ENCODE assay signal across 1 cellular context in the genomic region with DNA sequence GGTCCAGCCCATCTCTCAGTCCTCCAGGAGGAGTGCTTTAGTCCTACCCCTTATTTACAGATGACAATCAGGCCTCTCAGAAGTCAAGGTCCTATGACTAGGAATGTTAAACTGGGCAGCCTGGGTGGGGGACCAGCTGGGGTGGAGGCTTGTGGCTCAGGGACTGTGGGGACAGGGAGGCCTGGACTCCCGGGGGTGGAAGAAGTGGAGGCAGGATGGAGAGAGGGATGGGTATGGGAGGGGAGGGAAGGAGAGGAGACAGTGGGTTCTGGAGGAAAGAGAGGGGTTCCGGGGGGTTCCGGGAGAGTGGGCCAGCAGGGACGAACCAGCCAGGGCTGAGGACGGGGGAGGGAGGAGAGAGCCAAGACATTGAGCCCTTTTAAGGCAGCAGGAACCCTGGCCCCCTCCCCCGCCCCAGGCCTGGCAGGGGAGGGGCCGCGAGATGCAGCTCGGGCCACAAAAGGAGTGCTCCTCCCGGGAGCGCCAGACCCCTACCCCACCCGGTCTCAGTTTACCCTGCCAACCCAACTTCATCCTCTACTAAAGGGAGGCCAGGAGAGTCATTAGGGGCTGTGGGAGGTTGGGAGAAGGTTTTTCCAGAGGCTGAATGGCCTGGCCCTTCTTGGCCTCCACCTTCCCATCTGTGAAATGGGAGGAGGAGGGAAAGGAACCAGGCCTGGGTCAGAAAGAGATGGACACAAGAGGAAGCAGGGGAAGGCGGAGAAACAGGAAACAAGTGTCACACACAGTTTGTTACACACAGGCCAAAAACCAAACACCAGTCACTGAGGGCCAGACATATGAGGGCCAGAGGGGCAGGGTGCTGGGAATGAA.
TF ChIP-seq lines count a peak whose summit lies in the region.

No MANE protein-coding gene starts in this region.

TF ChIP-seq in HepG2, 621 proteins besides CTCF, POLR2A, EP300 and RAD21 (continued from another document and continues in another):
- TF ChIP-seq, protein P1, sequence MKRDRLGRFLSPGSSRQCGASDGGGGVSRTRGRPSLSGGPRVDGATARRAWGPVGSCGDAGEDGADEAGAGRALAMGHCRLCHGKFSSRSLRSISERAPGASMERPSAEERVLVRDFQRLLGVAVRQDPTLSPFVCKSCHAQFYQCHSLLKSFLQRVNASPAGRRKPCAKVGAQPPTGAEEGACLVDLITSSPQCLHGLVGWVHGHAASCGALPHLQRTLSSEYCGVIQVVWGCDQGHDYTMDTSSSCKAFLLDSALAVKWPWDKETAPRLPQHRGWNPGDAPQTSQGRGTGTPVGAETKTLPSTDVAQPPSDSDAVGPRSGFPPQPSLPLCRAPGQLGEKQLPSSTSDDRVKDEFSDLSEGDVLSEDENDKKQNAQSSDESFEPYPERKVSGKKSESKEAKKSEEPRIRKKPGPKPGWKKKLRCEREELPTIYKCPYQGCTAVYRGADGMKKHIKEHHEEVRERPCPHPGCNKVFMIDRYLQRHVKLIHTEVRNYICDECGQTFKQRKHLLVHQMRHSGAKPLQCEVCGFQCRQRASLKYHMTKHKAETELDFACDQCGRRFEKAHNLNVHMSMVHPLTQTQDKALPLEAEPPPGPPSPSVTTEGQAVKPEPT (CRISPR knock-in tag; IDR thresholded peaks at IDR 0.05; ENCODE audit: low read depth) = no peak
- TF ChIP-seq PRPF4 (IDR thresholded peaks at IDR 0.05; ENCODE audit: low read depth, low read length, poor library complexity, severe bottlenecking) = no peak
- no peak for TF ChIP-seq KDM3A (CRISPR knock-in tag; IDR thresholded peaks at IDR 0.05; ENCODE audit: low read depth)
- TF ChIP-seq KLF13 (CRISPR knock-in tag; IDR thresholded peaks at IDR 0.05) = no peak
- no peak for TF ChIP-seq ZNF10 (CRISPR knock-in tag; IDR thresholded peaks at IDR 0.05; ENCODE audit: borderline replicate concordance, low read depth)
- TF ChIP-seq FOXA3 (CRISPR knock-in tag; IDR thresholded peaks at IDR 0.05) = peak; percentile 69
- TF ChIP-seq, protein P2, sequence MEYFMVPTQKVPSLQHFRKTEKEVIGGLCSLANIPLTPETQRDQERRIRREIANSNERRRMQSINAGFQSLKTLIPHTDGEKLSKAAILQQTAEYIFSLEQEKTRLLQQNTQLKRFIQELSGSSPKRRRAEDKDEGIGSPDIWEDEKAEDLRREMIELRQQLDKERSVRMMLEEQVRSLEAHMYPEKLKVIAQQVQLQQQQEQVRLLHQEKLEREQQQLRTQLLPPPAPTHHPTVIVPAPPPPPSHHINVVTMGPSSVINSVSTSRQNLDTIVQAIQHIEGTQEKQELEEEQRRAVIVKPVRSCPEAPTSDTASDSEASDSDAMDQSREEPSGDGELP (IDR thresholded peaks at IDR 0.05; ENCODE audit: borderline replicate concordance, low read depth) = peak; percentile 49; the same call in 1 of the 2 replicates
- no peak for TF ChIP-seq ZBTB7B (CRISPR knock-in tag; IDR thresholded peaks at IDR 0.05)
- TF ChIP-seq POLR2AphosphoS2 (IDR thresholded peaks at IDR 0.05; ENCODE audit: low read depth, low read length) = no peak
- no peak for TF ChIP-seq JARID2 (CRISPR knock-in tag; IDR thresholded peaks at IDR 0.05; ENCODE audit: insufficient replicate concordance)
- TF ChIP-seq ZNF180 (CRISPR knock-in tag; IDR thresholded peaks at IDR 0.05; ENCODE audit: borderline replicate concordance, low read depth) = no peak
- TF ChIP-seq, protein P3, sequence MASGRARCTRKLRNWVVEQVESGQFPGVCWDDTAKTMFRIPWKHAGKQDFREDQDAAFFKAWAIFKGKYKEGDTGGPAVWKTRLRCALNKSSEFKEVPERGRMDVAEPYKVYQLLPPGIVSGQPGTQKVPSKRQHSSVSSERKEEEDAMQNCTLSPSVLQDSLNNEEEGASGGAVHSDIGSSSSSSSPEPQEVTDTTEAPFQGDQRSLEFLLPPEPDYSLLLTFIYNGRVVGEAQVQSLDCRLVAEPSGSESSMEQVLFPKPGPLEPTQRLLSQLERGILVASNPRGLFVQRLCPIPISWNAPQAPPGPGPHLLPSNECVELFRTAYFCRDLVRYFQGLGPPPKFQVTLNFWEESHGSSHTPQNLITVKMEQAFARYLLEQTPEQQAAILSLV (CRISPR knock-in tag; IDR thresholded peaks at IDR 0.05; ENCODE audit: borderline replicate concordance) = no peak
- TF ChIP-seq FOXJ3 (CRISPR knock-in tag; IDR thresholded peaks at IDR 0.05; ENCODE audit: borderline replicate concordance) = no peak
- TF ChIP-seq ZNF207 (IDR thresholded peaks at IDR 0.05; ENCODE audit: borderline replicate concordance) = no peak
- TF ChIP-seq HNF4G (IDR thresholded peaks at IDR 0.05; ENCODE audit: borderline replicate concordance, low read depth, low read length) = no peak
- TF ChIP-seq HNF4G (CRISPR knock-in tag; IDR thresholded peaks at IDR 0.05; ENCODE audit: borderline replicate concordance, low read depth) = no peak
- TF ChIP-seq ETV6 (CRISPR knock-in tag; conservative IDR thresholded peaks at IDR 0.05) = no peak
- TF ChIP-seq TP53 (CRISPR knock-in tag; conservative IDR thresholded peaks at IDR 0.05) = no peak
- no peak for TF ChIP-seq TAF1 (CRISPR knock-in tag; IDR thresholded peaks at IDR 0.05)
- no peak for TF ChIP-seq EHMT2 (IDR thresholded peaks at IDR 0.05; ENCODE audit: borderline replicate concordance, low read depth, low read length)
- TF ChIP-seq, protein P4, sequence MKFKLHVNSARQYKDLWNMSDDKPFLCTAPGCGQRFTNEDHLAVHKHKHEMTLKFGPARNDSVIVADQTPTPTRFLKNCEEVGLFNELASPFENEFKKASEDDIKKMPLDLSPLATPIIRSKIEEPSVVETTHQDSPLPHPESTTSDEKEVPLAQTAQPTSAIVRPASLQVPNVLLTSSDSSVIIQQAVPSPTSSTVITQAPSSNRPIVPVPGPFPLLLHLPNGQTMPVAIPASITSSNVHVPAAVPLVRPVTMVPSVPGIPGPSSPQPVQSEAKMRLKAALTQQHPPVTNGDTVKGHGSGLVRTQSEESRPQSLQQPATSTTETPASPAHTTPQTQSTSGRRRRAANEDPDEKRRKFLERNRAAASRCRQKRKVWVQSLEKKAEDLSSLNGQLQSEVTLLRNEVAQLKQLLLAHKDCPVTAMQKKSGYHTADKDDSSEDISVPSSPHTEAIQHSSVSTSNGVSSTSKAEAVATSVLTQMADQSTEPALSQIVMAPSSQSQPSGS (CRISPR knock-in tag; IDR thresholded peaks at IDR 0.05) = no peak
- TF ChIP-seq, protein P5, sequence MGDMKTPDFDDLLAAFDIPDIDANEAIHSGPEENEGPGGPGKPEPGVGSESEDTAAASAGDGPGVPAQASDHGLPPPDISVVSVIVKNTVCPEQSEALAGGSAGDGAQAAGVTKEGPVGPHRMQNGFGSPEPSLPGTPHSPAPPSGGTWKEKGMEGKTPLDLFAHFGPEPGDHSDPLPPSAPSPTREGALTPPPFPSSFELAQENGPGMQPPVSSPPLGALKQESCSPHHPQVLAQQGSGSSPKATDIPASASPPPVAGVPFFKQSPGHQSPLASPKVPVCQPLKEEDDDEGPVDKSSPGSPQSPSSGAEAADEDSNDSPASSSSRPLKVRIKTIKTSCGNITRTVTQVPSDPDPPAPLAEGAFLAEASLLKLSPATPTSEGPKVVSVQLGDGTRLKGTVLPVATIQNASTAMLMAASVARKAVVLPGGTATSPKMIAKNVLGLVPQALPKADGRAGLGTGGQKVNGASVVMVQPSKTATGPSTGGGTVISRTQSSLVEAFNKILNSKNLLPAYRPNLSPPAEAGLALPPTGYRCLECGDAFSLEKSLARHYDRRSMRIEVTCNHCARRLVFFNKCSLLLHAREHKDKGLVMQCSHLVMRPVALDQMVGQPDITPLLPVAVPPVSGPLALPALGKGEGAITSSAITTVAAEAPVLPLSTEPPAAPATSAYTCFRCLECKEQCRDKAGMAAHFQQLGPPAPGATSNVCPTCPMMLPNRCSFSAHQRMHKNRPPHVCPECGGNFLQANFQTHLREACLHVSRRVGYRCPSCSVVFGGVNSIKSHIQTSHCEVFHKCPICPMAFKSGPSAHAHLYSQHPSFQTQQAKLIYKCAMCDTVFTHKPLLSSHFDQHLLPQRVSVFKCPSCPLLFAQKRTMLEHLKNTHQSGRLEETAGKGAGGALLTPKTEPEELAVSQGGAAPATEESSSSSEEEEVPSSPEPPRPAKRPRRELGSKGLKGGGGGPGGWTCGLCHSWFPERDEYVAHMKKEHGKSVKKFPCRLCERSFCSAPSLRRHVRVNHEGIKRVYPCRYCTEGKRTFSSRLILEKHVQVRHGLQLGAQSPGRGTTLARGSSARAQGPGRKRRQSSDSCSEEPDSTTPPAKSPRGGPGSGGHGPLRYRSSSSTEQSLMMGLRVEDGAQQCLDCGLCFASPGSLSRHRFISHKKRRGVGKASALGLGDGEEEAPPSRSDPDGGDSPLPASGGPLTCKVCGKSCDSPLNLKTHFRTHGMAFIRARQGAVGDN (CRISPR knock-in tag; IDR thresholded peaks at IDR 0.05) = no peak
- TF ChIP-seq MBD4 (IDR thresholded peaks at IDR 0.05; ENCODE audit: borderline replicate concordance, low read length) = no peak
- TF ChIP-seq PHF21A (CRISPR knock-in tag; IDR thresholded peaks at IDR 0.05) = no peak
- no peak for TF ChIP-seq NBN (conservative IDR thresholded peaks at IDR 0.05)
- TF ChIP-seq ZNF816 (CRISPR knock-in tag; IDR thresholded peaks at IDR 0.05; ENCODE audit: borderline replicate concordance) = no peak
- TF ChIP-seq CHD4 (IDR thresholded peaks at IDR 0.05; ENCODE audit: borderline replicate concordance, low read length) = peak; percentile 1; the same call in 1 of the 2 replicates
- TF ChIP-seq, protein P6, sequence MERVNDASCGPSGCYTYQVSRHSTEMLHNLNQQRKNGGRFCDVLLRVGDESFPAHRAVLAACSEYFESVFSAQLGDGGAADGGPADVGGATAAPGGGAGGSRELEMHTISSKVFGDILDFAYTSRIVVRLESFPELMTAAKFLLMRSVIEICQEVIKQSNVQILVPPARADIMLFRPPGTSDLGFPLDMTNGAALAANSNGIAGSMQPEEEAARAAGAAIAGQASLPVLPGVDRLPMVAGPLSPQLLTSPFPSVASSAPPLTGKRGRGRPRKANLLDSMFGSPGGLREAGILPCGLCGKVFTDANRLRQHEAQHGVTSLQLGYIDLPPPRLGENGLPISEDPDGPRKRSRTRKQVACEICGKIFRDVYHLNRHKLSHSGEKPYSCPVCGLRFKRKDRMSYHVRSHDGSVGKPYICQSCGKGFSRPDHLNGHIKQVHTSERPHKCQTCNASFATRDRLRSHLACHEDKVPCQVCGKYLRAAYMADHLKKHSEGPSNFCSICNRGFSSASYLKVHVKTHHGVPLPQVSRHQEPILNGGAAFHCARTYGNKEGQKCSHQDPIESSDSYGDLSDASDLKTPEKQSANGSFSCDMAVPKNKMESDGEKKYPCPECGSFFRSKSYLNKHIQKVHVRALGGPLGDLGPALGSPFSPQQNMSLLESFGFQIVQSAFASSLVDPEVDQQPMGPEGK (CRISPR knock-in tag; IDR thresholded peaks at IDR 0.05) = peak; percentile 41; the same call in 1 of the 2 replicates
- TF ChIP-seq PPARG (CRISPR knock-in tag; conservative IDR thresholded peaks at IDR 0.05) = no peak
- peak; percentile 15 for TF ChIP-seq TEAD3 (CRISPR knock-in tag; optimal IDR thresholded peaks at IDR 0.05; ENCODE audit: borderline replicate concordance)
- no peak for TF ChIP-seq NCOA1 (CRISPR knock-in tag; IDR thresholded peaks at IDR 0.05)
- TF ChIP-seq RCOR2 (CRISPR knock-in tag; IDR thresholded peaks at IDR 0.05) = 0 out of 2 replicates have a peak, but pooled peaks have one; percentile 48
- TF ChIP-seq KAT2B (IDR thresholded peaks at IDR 0.05; ENCODE audit: borderline replicate concordance, low read depth, low read length) = no peak
- TF ChIP-seq, protein P7, sequence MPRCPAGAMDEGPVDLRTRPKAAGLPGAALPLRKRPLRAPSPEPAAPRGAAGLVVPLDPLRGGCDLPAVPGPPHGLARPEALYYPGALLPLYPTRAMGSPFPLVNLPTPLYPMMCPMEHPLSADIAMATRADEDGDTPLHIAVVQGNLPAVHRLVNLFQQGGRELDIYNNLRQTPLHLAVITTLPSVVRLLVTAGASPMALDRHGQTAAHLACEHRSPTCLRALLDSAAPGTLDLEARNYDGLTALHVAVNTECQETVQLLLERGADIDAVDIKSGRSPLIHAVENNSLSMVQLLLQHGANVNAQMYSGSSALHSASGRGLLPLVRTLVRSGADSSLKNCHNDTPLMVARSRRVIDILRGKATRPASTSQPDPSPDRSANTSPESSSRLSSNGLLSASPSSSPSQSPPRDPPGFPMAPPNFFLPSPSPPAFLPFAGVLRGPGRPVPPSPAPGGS (CRISPR knock-in tag; IDR thresholded peaks at IDR 0.05) = no peak
- TF ChIP-seq, protein P8, sequence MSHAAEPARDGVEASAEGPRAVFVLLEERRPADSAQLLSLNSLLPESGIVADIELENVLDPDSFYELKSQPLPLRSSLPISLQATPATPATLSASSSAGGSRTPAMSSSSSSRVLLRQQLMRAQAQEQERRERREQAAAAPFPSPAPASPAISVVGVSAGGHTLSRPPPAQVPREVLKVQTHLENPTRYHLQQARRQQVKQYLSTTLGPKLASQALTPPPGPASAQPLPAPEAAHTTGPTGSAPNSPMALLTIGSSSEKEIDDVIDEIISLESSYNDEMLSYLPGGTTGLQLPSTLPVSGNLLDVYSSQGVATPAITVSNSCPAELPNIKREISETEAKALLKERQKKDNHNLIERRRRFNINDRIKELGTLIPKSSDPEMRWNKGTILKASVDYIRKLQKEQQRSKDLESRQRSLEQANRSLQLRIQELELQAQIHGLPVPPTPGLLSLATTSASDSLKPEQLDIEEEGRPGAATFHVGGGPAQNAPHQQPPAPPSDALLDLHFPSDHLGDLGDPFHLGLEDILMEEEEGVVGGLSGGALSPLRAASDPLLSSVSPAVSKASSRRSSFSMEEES (CRISPR knock-in tag; IDR thresholded peaks at IDR 0.05) = no peak
- TF ChIP-seq, protein P9, sequence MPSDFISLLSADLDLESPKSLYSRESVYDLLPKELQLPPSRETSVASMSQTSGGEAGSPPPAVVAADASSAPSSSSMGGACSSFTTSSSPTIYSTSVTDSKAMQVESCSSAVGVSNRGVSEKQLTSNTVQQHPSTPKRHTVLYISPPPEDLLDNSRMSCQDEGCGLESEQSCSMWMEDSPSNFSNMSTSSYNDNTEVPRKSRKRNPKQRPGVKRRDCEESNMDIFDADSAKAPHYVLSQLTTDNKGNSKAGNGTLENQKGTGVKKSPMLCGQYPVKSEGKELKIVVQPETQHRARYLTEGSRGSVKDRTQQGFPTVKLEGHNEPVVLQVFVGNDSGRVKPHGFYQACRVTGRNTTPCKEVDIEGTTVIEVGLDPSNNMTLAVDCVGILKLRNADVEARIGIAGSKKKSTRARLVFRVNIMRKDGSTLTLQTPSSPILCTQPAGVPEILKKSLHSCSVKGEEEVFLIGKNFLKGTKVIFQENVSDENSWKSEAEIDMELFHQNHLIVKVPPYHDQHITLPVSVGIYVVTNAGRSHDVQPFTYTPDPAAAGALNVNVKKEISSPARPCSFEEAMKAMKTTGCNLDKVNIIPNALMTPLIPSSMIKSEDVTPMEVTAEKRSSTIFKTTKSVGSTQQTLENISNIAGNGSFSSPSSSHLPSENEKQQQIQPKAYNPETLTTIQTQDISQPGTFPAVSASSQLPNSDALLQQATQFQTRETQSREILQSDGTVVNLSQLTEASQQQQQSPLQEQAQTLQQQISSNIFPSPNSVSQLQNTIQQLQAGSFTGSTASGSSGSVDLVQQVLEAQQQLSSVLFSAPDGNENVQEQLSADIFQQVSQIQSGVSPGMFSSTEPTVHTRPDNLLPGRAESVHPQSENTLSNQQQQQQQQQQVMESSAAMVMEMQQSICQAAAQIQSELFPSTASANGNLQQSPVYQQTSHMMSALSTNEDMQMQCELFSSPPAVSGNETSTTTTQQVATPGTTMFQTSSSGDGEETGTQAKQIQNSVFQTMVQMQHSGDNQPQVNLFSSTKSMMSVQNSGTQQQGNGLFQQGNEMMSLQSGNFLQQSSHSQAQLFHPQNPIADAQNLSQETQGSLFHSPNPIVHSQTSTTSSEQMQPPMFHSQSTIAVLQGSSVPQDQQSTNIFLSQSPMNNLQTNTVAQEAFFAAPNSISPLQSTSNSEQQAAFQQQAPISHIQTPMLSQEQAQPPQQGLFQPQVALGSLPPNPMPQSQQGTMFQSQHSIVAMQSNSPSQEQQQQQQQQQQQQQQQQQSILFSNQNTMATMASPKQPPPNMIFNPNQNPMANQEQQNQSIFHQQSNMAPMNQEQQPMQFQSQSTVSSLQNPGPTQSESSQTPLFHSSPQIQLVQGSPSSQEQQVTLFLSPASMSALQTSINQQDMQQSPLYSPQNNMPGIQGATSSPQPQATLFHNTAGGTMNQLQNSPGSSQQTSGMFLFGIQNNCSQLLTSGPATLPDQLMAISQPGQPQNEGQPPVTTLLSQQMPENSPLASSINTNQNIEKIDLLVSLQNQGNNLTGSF (CRISPR knock-in tag; IDR thresholded peaks at IDR 0.05) = no peak
